In the genomic region with DNA sequence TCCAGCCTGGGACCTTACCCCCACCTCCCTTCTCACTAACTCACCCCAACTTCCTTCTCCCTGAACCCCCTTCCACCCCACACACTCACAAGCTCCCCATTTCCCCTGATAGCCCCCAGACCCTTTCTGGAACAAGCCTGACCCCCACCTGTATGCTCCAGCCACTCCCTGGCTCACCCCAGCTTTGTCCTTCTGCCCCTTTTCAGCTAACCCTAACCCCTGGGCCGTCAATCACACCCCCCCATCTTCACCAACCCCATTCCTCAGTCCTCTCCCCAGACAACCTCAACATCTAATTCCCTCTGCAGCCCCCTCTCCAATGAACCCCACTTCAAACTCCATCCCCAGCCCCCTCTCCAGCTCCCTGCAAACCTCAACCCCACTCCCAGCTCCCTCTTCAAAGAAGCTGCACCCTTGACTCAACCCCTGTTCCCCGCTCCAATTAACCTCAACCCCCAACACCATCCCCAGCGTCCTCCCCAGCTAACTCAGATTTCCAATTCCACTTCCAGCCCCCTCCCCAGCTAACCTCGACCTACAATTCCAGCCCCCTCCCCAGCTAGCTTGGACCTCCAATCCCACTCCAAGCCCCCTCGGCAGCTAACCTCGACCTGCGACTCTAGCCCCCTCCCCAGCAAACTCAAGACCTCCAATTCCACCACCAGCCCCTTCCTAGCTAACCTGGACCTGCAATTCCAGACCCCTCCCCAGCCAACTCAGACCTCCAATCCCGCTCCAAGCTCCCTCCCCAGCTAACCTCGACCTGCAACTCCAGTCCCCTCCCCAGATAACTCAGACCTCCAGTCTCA, we compare ENCODE assay signal across 8 cellular contexts. TPM values are rescaled to one million over a fixed set of nuclear protein-coding genes. Genes with fewer than 3 reads are reported as not detected.
A peak's percentile ranks its signal among the peaks of the same experiment; 100 is the strongest.
DNase-seq lines count a peak whose midpoint lies in the region; ATAC-seq and TF ChIP-seq lines count a peak whose summit lies in the region.
"Had no signal": no experiment of that assay in that cellular context is flagged by ENCODE, and none has a peak within 500 bp of the region (broad histone marks: within the 10 kb centered on the region; RNA-seq: fewer than 3 reads in every experiment).

No MANE protein-coding gene starts in this region.

- CTCF ChIA-PET in WTC11 (lab: Charles Lee): interaction anchor here (0.6 to 2.1 kb wide), 13 partner anchors 23 to 1364 kb away, joined by 3 to 13 read pairs (median 4); a partner anchor contains a TSS
- CTCF ChIA-PET in HEK293T (lab: Yijun Ruan, JAX): interaction anchor here (0.5 to 1.1 kb wide), 2 partner anchors 23 to 53 kb away, joined by 3 to 4 read pairs; no protein-coding TSS in a partner anchor

- no peak for TF ChIP-seq CTCF in WTC11 (IDR thresholded peaks at IDR 0.05)

- H3K36me3 Mint-ChIP-seq in WTC11 (no peaks in the 10 kb centered on the region), immature natural killer cell (no peaks in the 10 kb centered on the region)

- H3K4me1 Mint-ChIP-seq in WTC11 (peaks cover 16% of the 10 kb centered on the region), immature natural killer cell (peaks cover 6 to 7% of the 10 kb centered on the region in 2 donors)
- H3K4me1 Mint-ChIP-seq in stimulated activated naive CD8-positive, alpha-beta T cell treated with anti-CD3 and anti-CD28 coated beads, Interleukin-15, amount 100 ng/mL, for 72 hours: peaks cover 42% of the 10 kb centered on the region

- DNase-seq in HAP-1 (ENCODE audit: low spot score in 2 of 2): no peak
- DNase-seq in WTC11 (ENCODE audit: low spot score): no peak
- no peak for DNase-seq in immature natural killer cell
- no peak for DNase-seq in stimulated activated naive CD8-positive, alpha-beta T cell treated with anti-CD3 and anti-CD28 coated beads, Interleukin-15, amount 100 ng/mL, for 72 hours
- no peak for DNase-seq in GDM1 (lab: John Stamatoyannopoulos, UW)
- DNase-seq in HEK293T (ENCODE audit: extremely low spot score): no peak
- DNase-seq: NCI-H187 treated with DMSO at 0.1 percent for 48 hours had no signal

- H3K4me3 Mint-ChIP-seq in WTC11 (peak overlapping the region; percentile 79), immature natural killer cell (peak overlapping the region; percentile 20 to 73 (median 48))
- H3K4me3 Mint-ChIP-seq in stimulated activated naive CD8-positive, alpha-beta T cell treated with anti-CD3 and anti-CD28 coated beads, Interleukin-15, amount 100 ng/mL, for 72 hours: peak overlapping the region; percentile 76 to 77

- no peaks in the 10 kb centered on the region for H3K27me3 ChIP-seq in HAP-1 (ENCODE audit: low read depth)

- ATAC-seq in WTC11: no peak
- no peak for ATAC-seq in stimulated activated naive CD8-positive, alpha-beta T cell treated with anti-CD3 and anti-CD28 coated beads, Interleukin-15, amount 100 ng/mL, for 72 hours
- ATAC-seq in HG03025 (IDR thresholded peaks at IDR 0.05; ENCODE audit: low FRiP score, unreplicated experiment): no peak

- H3K27ac Mint-ChIP-seq in WTC11 (no peak overlapping the region), immature natural killer cell (no peak overlapping the region)
- H3K27ac Mint-ChIP-seq in stimulated activated naive CD8-positive, alpha-beta T cell treated with anti-CD3 and anti-CD28 coated beads, Interleukin-15, amount 100 ng/mL, for 72 hours: no peak overlapping the region

- H3K9me3 Mint-ChIP-seq in WTC11: no peaks in the 10 kb centered on the region
- no peaks in the 10 kb centered on the region for H3K9me3 Mint-ChIP-seq in immature natural killer cell
- H3K9me3 Mint-ChIP-seq in stimulated activated naive CD8-positive, alpha-beta T cell treated with anti-CD3 and anti-CD28 coated beads, Interleukin-15, amount 100 ng/mL, for 72 hours: no peaks in the 10 kb centered on the region

- peak overlapping the region; percentile 48 for H3K4me3 ChIP-seq in HAP-1

- no peaks in the 10 kb centered on the region for H3K9me3 ChIP-seq in HAP-1

- no peaks in the 10 kb centered on the region for H3K36me3 ChIP-seq in HAP-1 (replicated peaks)

- POLR2A ChIA-PET in WTC11 (lab: Charles Lee) (interaction anchor here (0.7 to 1.4 kb wide), 4 partner anchors 19 to 1128 kb away, joined by 3 to 9 read pairs (median 5); no protein-coding TSS in a partner anchor), HEK293T (lab: Yijun Ruan, JAX) (interaction anchor here (0.6 to 1.2 kb wide), 3 partner anchors 16 to 53 kb away, joined by 3 to 4 read pairs (median 3); no protein-coding TSS in a partner anchor)

- H3K27me3 Mint-ChIP-seq in WTC11 (ENCODE audit: low read depth) (peaks cover 24% of the 10 kb centered on the region), immature natural killer cell (ENCODE audit: low read depth in 3 of 3) (peaks cover 2 to 5% (median 4%) of the 10 kb centered on the region in 3 donors)
- no peaks in the 10 kb centered on the region for H3K27me3 Mint-ChIP-seq in stimulated activated naive CD8-positive, alpha-beta T cell treated with anti-CD3 and anti-CD28 coated beads, Interleukin-15, amount 100 ng/mL, for 72 hours

- in situ Hi-C loops in HAP-1 (cut with MboI; ENCODE audit: low sequenced_read_pairs): no loop called here

- H3K4me1 ChIP-seq in HAP-1: no peaks in the 10 kb centered on the region

TF ChIP-seq in WTC11, 78 proteins besides CTCF, POLR2A, EP300 and RAD21 (continues in another document):
- no peak for TF ChIP-seq ZBTB21 (CRISPR knock-in tag; IDR thresholded peaks at IDR 0.05; ENCODE audit: borderline replicate concordance)
- TF ChIP-seq, protein P1, sequence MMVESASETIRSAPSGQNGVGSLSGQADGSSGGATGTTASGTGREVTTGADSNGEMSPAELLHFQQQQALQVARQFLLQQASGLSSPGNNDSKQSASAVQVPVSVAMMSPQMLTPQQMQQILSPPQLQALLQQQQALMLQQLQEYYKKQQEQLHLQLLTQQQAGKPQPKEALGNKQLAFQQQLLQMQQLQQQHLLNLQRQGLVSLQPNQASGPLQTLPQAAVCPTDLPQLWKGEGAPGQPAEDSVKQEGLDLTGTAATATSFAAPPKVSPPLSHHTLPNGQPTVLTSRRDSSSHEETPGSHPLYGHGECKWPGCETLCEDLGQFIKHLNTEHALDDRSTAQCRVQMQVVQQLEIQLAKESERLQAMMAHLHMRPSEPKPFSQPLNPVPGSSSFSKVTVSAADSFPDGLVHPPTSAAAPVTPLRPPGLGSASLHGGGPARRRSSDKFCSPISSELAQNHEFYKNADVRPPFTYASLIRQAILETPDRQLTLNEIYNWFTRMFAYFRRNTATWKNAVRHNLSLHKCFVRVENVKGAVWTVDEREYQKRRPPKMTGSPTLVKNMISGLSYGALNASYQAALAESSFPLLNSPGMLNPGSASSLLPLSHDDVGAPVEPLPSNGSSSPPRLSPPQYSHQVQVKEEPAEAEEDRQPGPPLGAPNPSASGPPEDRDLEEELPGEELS (CRISPR knock-in tag; IDR thresholded peaks at IDR 0.05): no peak
- TF ChIP-seq, protein P2, sequence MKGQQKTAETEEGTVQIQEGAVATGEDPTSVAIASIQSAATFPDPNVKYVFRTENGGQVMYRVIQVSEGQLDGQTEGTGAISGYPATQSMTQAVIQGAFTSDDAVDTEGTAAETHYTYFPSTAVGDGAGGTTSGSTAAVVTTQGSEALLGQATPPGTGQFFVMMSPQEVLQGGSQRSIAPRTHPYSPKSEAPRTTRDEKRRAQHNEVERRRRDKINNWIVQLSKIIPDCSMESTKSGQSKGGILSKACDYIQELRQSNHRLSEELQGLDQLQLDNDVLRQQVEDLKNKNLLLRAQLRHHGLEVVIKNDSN (CRISPR knock-in tag; IDR thresholded peaks at IDR 0.05): no peak

TF ChIP-seq in HEK293T, 16 proteins besides CTCF, POLR2A, EP300 and RAD21:
- TF ChIP-seq FOXK2 (IDR thresholded peaks at IDR 0.05) (no peak), NFRKB (IDR thresholded peaks at IDR 0.05) (no peak), SUZ12 (IDR thresholded peaks at IDR 0.05) (no peak), TARDBP (IDR thresholded peaks at IDR 0.05) (no peak), ELF4 (IDR thresholded peaks at IDR 0.05) (no peak), FOXA1 (IDR thresholded peaks at IDR 0.05) (no peak), ZNF384 (IDR thresholded peaks at IDR 0.05) (no peak), HDGF (IDR thresholded peaks at IDR 0.05; ENCODE audit: borderline replicate concordance) (no peak)
- TF ChIP-seq, protein P3, sequence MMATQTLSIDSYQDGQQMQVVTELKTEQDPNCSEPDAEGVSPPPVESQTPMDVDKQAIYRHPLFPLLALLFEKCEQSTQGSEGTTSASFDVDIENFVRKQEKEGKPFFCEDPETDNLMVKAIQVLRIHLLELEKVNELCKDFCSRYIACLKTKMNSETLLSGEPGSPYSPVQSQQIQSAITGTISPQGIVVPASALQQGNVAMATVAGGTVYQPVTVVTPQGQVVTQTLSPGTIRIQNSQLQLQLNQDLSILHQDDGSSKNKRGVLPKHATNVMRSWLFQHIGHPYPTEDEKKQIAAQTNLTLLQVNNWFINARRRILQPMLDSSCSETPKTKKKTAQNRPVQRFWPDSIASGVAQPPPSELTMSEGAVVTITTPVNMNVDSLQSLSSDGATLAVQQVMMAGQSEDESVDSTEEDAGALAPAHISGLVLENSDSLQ (IDR thresholded peaks at IDR 0.05): no peak

RNA-seq across cellular contexts. Expression of a gene that starts 0.9 kb away (rescaled TPM):
- total RNA-seq in WTC11 (2021): 9.6 to 14.3 TPM (median 13.2 TPM) in 3 replicates
- polyA plus RNA-seq in immature natural killer cell: under 1 TPM; 0.22 to 0.84 (median 0.33) TPM

RNA-seq across cellular contexts. Expression of a gene that starts 19.6 kb away (rescaled TPM):
- 24.3 to 26.7 TPM (median 25.0 TPM) in 3 replicates for total RNA-seq in WTC11 (2021)
- polyA plus RNA-seq in immature natural killer cell: not detected

RNA-seq across cellular contexts. Expression of a gene that starts 38.3 kb away (rescaled TPM):
- total RNA-seq in WTC11 (2021): 34.8 to 38.0 TPM (median 35.2 TPM) in 3 replicates
- polyA plus RNA-seq in immature natural killer cell: 10 to 100 TPM; 43.8 to 63.7 (median 46.8) TPM
